9 cellular contexts compared by ENCODE assay signal in the genomic region with DNA sequence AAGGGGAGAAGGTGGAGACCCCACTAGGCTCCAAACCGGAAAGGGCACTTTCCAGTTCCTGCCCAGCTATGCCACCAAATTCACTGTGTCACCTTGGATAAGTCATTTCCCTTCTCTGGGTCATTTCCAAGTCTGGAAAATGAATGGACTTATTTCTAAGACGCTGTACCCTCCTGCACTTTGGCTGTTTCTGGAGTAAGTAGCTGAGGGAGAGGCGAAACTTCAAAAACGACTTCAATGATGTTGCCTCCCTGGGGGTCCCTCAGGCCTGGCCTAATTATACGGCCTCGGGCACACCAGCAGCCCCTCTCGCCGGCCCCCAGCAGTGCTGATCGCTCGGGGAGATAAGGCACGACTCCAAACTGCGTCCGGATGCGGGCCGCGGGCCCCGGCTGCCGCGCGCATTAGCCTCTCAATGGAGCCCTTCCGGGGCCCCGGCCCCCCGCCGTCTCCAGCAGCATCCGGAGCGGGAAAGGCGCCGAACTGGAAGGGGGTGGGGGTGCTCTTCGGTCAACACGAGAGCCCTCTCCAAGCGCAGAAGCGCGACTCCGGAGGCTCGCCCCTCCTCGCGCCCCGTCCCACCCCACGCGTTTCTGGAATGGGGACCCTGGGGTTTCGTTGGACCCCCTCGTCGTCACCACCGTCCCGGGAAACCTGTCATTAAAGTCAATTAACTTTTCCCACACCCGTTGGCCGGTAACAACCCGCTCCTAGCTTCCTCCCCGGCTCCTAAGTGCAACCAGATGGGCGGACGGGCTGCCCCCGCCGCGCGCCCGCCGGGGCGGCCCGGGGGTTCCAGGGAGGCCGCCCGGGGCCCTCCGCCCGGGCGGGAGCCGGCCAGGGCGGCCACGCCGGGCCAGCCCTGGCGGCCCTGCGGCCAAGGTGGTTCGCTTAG. TPM values are rescaled to one million over a fixed set of nuclear protein-coding genes. Genes with fewer than 3 reads are reported as not detected.
A peak's percentile ranks its signal among the peaks of the same experiment; 100 is the strongest.
DNase-seq lines count a peak whose midpoint lies in the region; ATAC-seq and TF ChIP-seq lines count a peak whose summit lies in the region.
"Had no signal": no experiment of that assay in that cellular context is flagged by ENCODE, and none has a peak within 500 bp of the region (broad histone marks: within the 10 kb centered on the region; RNA-seq: fewer than 3 reads in every experiment).

No MANE protein-coding gene starts in this region.

- H3K27ac Mint-ChIP-seq in nephron: peak overlapping the region; percentile 87 to 95 (median 92)
- H3K27ac Mint-ChIP-seq: stimulated activated naive CD8-positive, alpha-beta T cell treated with anti-CD3 and anti-CD28 coated beads, Interleukin-15, Interleukin-2, amounts not matched to agents 100 ng/mL and 50 ng/mL, for 24 hours had no signal

- no peak for ATAC-seq in GM21367 (IDR thresholded peaks at IDR 0.05; ENCODE audit: unreplicated experiment)

- H3K4me3 Mint-ChIP-seq in nephron: peak overlapping the region; percentile 76 to 94 (median 76)

- H3K27me3 Mint-ChIP-seq in nephron (ENCODE audit: low read depth): peaks cover 11% of the 10 kb centered on the region

- H3K36me3 Mint-ChIP-seq in nephron (ENCODE audit: low read depth): peaks cover 17% of the 10 kb centered on the region

- TF ChIP-seq CTCF in fibroblast of pulmonary artery (IDR thresholded peaks at IDR 0.05; ENCODE audit: low read length, missing control alignments) (no peak), nephron (IDR thresholded peaks at IDR 0.05; ENCODE audit: unreplicated experiment in 3 of 3) (no peak)

- H3K4me1 Mint-ChIP-seq in nephron: peaks cover 41% of the 10 kb centered on the region

- H3K4me3 ChIP-seq in GM08714 (ENCODE audit: low read length) (peak overlapping the region; percentile 41; the same call in 1 of the 2 replicates), fibroblast of pulmonary artery (replicated peaks; ENCODE audit: low read depth, low read length) (peak overlapping the region; percentile 42)

- no peaks in the 10 kb centered on the region for H3K9me3 Mint-ChIP-seq in nephron
- H3K9me3 Mint-ChIP-seq: stimulated activated naive CD8-positive, alpha-beta T cell treated with anti-CD3 and anti-CD28 coated beads, Interleukin-15, Interleukin-2, amounts not matched to agents 100 ng/mL and 50 ng/mL, for 24 hours had no signal

- DNase-seq in M059J (ENCODE audit: low read depth) (peak; percentile 87), fibroblast of pulmonary artery (ENCODE audit: low read depth) (peak; percentile 73), hippocampal formation (lab: John Stamatoyannopoulos, UW) (no peak), cerebellar cortex (ENCODE audit: low spot score) (no peak)
- DNase-seq in activated CD8-positive, alpha-beta memory T cell treated with anti-CD3 and anti-CD28 coated beads, Interleukin-2, amount 50 U/mL, for 4 hours: peak; percentile 23

RNA-seq across cellular contexts. Expression of a gene that starts 4.8 kb away (rescaled TPM):
- total RNA-seq in M059J (2014; rRNA removed; shearing (Covaris generic)): 24.7 and 31.4 TPM in 2 replicates

Comparison
In these comparisons a context has a peak if more than half of its experiments do, and no peak if none do; other contexts are left out.
1. DNase-seq: peak in M059J (single experiment), activated CD8-positive, alpha-beta memory T cell treated with anti-CD3 and anti-CD28 coated beads, Interleukin-2, amount 50 U/mL, for 4 hours (single experiment) and fibroblast of pulmonary artery (single experiment); none in hippocampal formation (0 of 2) and cerebellar cortex (single experiment).